In the genomic region with DNA sequence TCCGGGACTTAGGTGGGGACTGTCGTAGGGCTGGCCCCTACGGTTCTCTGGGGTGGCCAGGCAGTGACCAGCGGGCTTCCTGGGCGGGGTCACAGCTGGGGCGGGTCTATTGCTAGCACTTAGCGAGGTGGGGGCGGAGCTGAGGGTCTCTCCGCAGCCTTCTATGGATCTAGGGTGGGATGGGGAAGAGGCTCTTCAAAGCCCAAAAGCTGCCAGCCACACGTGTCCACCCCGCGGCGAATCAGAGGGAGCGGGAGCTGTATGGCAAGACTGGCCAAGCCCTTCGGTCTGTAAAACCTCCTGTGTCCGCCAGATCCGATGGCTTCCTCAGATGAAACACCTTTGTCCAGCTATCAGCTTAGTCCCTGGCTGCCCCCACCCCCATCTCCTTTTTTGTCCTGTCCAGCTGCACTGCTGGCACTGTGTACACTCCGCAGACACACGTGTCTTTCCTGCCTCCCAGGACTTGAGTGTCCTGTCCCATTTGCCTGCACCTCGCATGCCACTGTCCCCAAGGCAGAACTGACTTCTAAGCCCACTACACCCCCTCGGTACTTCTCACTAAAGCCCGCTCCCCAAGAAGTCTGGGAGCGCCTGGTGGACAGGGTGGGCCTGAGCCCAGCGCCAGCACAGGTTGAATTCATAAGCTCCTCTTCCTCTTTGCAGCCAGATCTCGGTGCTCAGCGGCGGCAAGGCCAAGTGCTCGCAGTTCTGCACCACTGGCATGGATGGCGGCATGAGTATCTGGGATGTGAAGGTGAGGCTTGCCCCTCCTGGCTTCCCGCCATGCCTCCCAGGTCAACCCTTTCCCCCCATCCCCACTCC, we compare ENCODE assay signal across 8 cellular contexts. TPM values are rescaled to one million over a fixed set of nuclear protein-coding genes. Genes with fewer than 3 reads are reported as not detected.
DNase-seq lines count a peak whose midpoint lies in the region; ATAC-seq and TF ChIP-seq lines count a peak whose summit lies in the region.

No MANE protein-coding gene starts in this region.

- H3K9me2 ChIP-seq in PC-9 (ENCODE audit: insufficient read depth): no peaks in the 10 kb centered on the region

- CTCF ChIA-PET in naive thymus-derived CD4-positive, alpha-beta T cell (lab: Charles Lee): interaction anchor here (1.5 to 1.6 kb wide), 3 partner anchors 15 to 31 kb away, joined by 3 to 8 read pairs (median 4); a partner anchor contains a TSS
- CTCF ChIA-PET in PC-9 (lab: Charles Lee): interaction anchor here (0.5 to 0.6 kb wide), 2 partner anchors 18 to 23 kb away, joined by 3 to 13 read pairs; no protein-coding TSS in a partner anchor

- H2AFZ ChIP-seq in PC-9: no peak overlapping the region

- no TSS peak for BruUV-seq in PC-9 (replicated peaks; lab: Mats Ljungman, UMichigan)

- peak overlapping the region; percentile 85 to 97 (median 95) for H3K27ac Mint-ChIP-seq in naive thymus-derived CD4-positive, alpha-beta T cell

- H3K4me2 ChIP-seq in PC-9: no peak overlapping the region

- H3K9ac ChIP-seq in duodenal mucosa (ENCODE audit: low read depth in 1 of 2, low read length in 2 of 2): peak overlapping the region; percentile 18 to 20

- no peak overlapping the region for H3K27ac ChIP-seq in duodenal mucosa (ENCODE audit: low read depth, low read length)
- peak overlapping the region; percentile 85 for H3K27ac ChIP-seq in naive thymus-derived CD4-positive, alpha-beta T cell (ENCODE audit: low read depth, low read length)
- no peak overlapping the region for H3K27ac ChIP-seq in PC-9

- H3K4me3 ChIP-seq in duodenal mucosa (ENCODE audit: low read depth in 1 of 2, low read length in 2 of 2) (peak overlapping the region; percentile 64 to 65), PC-9 (no peak overlapping the region)
- peak overlapping the region; percentile 55 for H3K4me3 ChIP-seq in naive thymus-derived CD4-positive, alpha-beta T cell (ENCODE audit: low read length)

- TF ChIP-seq POLR2A in GM18505 (IDR thresholded peaks at IDR 0.05; ENCODE audit: borderline replicate concordance, extremely low read depth, insufficient read depth, insufficient read length): peak; percentile 23

- intact Hi-C loops in naive thymus-derived CD4-positive, alpha-beta T cell (cut with micrococcal nuclease): loop anchor here (1.0 to 2.0 kb wide), 4 partner anchors 12 to 19 kb away; a partner anchor contains a TSS
- intact Hi-C loops in PC-9 (cut with micrococcal nuclease; ENCODE audit: unreplicated experiment): no loop called here

- ATAC-seq in GM18505 (IDR thresholded peaks at IDR 0.05; ENCODE audit: unreplicated experiment) (no peak), HG02870 (IDR thresholded peaks at IDR 0.05; ENCODE audit: unreplicated experiment) (no peak)
- ATAC-seq in naive thymus-derived CD4-positive, alpha-beta T cell: no peak

- peaks cover 17 to 31% (median 19%) of the 10 kb centered on the region in 7 donors for H3K4me1 Mint-ChIP-seq in naive thymus-derived CD4-positive, alpha-beta T cell

- H3K79me2 ChIP-seq in PC-9 (ENCODE audit: low read depth): no peaks in the 10 kb centered on the region

- peaks cover 23% of the 10 kb centered on the region for H4K20me1 ChIP-seq in PC-9 (ENCODE audit: insufficient read depth)

- H3F3A ChIP-seq in PC-9 (ENCODE audit: insufficient read depth, low read depth): peaks cover 34% of the 10 kb centered on the region

- no peaks in the 10 kb centered on the region for H3K27me3 Mint-ChIP-seq in naive thymus-derived CD4-positive, alpha-beta T cell

- H3K36me3 ChIP-seq in duodenal mucosa (ENCODE audit: control insufficient read depth in 1 of 2, insufficient read depth in 2 of 2, low read length in 2 of 2) (peaks cover 47 to 77% of the 10 kb centered on the region in 2 donors), PC-9 (ENCODE audit: low read depth) (peaks cover 15% of the 10 kb centered on the region; the same call in 1 of the 2 replicates)
- peaks cover 22 to 87% (median 41%) of the 10 kb centered on the region in 3 experiments for H3K36me3 ChIP-seq in naive thymus-derived CD4-positive, alpha-beta T cell (ENCODE audit: control insufficient read depth in 2 of 3, insufficient read depth in 3 of 3, low read length in 3 of 3)

- peaks cover 0 to 2% (median 0%) of the 10 kb centered on the region in 11 donors for H3K9me3 Mint-ChIP-seq in naive thymus-derived CD4-positive, alpha-beta T cell

- no peaks in the 10 kb centered on the region for H3K27me3 ChIP-seq in duodenal mucosa (ENCODE audit: control insufficient read depth in 1 of 2, insufficient read depth in 2 of 2, low read length in 2 of 2)
- no peaks in the 10 kb centered on the region for H3K27me3 ChIP-seq in naive thymus-derived CD4-positive, alpha-beta T cell (ENCODE audit: control insufficient read depth in 2 of 2, insufficient read depth in 2 of 2, low read length in 2 of 2)
- no peaks in the 10 kb centered on the region for H3K27me3 ChIP-seq in PC-9 (ENCODE audit: insufficient read depth, low read depth)

- POLR2A ChIA-PET in naive thymus-derived CD4-positive, alpha-beta T cell (lab: Charles Lee): interaction anchor here (0.5 to 4.9 kb wide), 12 partner anchors 9 to 105 kb away, joined by 3 to 55 read pairs (median 6); a partner anchor contains a TSS
- POLR2A ChIA-PET in PC-9 (lab: Charles Lee; ENCODE audit: unreplicated experiment): no interaction called here

- DNase-seq in NCI-H748 (lab: John Stamatoyannopoulos, UW; ENCODE audit: unreplicated experiment) (peak; percentile 94), HPDE6-E6E7 (ENCODE audit: extremely low spot score) (no peak), PC-9 (no peak)
- no peak for DNase-seq in naive thymus-derived CD4-positive, alpha-beta T cell
- DNase-seq in activated CD4-positive, CD25-positive, alpha-beta regulatory T cell treated with anti-CD3 and anti-CD28 coated beads, Interleukin-2, amount 50 U/mL, for 72 hours: no peak

- no peak for TF ChIP-seq CTCF in PC-9 (conservative IDR thresholded peaks at IDR 0.05)

- peaks cover 0 to 22% (median 5%) of the 10 kb centered on the region in 5 donors for H3K36me3 Mint-ChIP-seq in naive thymus-derived CD4-positive, alpha-beta T cell

- H3K9me3 ChIP-seq in duodenal mucosa (ENCODE audit: control insufficient read depth in 1 of 2, low read length in 2 of 2) (no peaks in the 10 kb centered on the region), PC-9 (ENCODE audit: insufficient read depth, low read depth) (no peaks in the 10 kb centered on the region)
- H3K9me3 ChIP-seq in naive thymus-derived CD4-positive, alpha-beta T cell (ENCODE audit: control insufficient read depth in 2 of 3, low read length in 3 of 3): no peaks in the 10 kb centered on the region

- H3K4me1 ChIP-seq in duodenal mucosa (ENCODE audit: control insufficient read depth in 1 of 2, insufficient read depth in 2 of 2, low read length in 2 of 2) (peaks cover 15 to 18% of the 10 kb centered on the region in 2 donors), PC-9 (replicated peaks; ENCODE audit: insufficient read depth) (no peaks in the 10 kb centered on the region)
- H3K4me1 ChIP-seq in naive thymus-derived CD4-positive, alpha-beta T cell (ENCODE audit: control insufficient read depth in 2 of 2, insufficient read depth in 2 of 2, low read length in 2 of 2): peaks cover 4 to 9% of the 10 kb centered on the region in 2 donors

- peak overlapping the region; percentile 74 to 91 (median 84) for H3K4me3 Mint-ChIP-seq in naive thymus-derived CD4-positive, alpha-beta T cell

RNA-seq across cellular contexts. Expression of a gene that starts 14.8 kb away (rescaled TPM):
- 100 to 1,000 TPM in 1 of 5 experiments, 10 to 100 TPM in 4; 42.8 to 104 (median 64.0) TPM for total RNA-seq in naive thymus-derived CD4-positive, alpha-beta T cell
- polyA plus RNA-seq in naive thymus-derived CD4-positive, alpha-beta T cell: 10 to 100 TPM; 38.4 to 41.2 TPM
- total RNA-seq in PC-9 (2021): 141 and 180 TPM in 2 replicates

RNA-seq across cellular contexts. Expression of a gene that starts 15.2 kb away (rescaled TPM):
- total RNA-seq in naive thymus-derived CD4-positive, alpha-beta T cell: 100 to 1,000 TPM in 2 of 5 experiments, 10 to 100 TPM in 3; 55.2 to 134 (median 83.9) TPM
- 100 to 1,000 TPM; 148 to 173 TPM for polyA plus RNA-seq in naive thymus-derived CD4-positive, alpha-beta T cell
- total RNA-seq in PC-9 (2021): 167 and 178 TPM in 2 replicates

RNA-seq across cellular contexts. Expression of a gene that starts 19.0 kb away (rescaled TPM):
- total RNA-seq in naive thymus-derived CD4-positive, alpha-beta T cell: 100 to 1,000 TPM in 4 of 5 experiments, 10 to 100 TPM in 1; 88.1 to 364 (median 141) TPM
- polyA plus RNA-seq in naive thymus-derived CD4-positive, alpha-beta T cell: 100 to 1,000 TPM; 379 to 575 TPM
- 276 and 289 TPM in 2 replicates for total RNA-seq in PC-9 (2021)

RNA-seq across cellular contexts. Expression of a gene that starts 45.0 kb away (rescaled TPM):
- 10 to 100 TPM in 2 of 5 experiments, 1 to 10 TPM in 3; 4.0 to 10.8 (median 8.8) TPM for total RNA-seq in naive thymus-derived CD4-positive, alpha-beta T cell
- 1 to 10 TPM; 3.7 to 4.2 TPM for polyA plus RNA-seq in naive thymus-derived CD4-positive, alpha-beta T cell
- 8.0 and 8.8 TPM in 2 replicates for total RNA-seq in PC-9 (2021)

RNA-seq across cellular contexts. Expression of a gene that starts 45.2 kb away (rescaled TPM):
- total RNA-seq in naive thymus-derived CD4-positive, alpha-beta T cell: 10 to 100 TPM; 36.3 to 69.4 (median 45.7) TPM
- 10 to 100 TPM; 22.4 to 28.3 TPM for polyA plus RNA-seq in naive thymus-derived CD4-positive, alpha-beta T cell
- total RNA-seq in PC-9 (2021): 69.0 and 81.5 TPM in 2 replicates
